ENCODE assay signal across 1 cellular context in genomic region chr9:34203275-34204010, GRCh38.
TF ChIP-seq lines count a peak whose summit lies in the region.

No MANE protein-coding gene starts in this region.

TF ChIP-seq in HEK293, 187 proteins besides CTCF, POLR2A, EP300 and RAD21 (continued from another document):
- TF ChIP-seq, protein P1, sequence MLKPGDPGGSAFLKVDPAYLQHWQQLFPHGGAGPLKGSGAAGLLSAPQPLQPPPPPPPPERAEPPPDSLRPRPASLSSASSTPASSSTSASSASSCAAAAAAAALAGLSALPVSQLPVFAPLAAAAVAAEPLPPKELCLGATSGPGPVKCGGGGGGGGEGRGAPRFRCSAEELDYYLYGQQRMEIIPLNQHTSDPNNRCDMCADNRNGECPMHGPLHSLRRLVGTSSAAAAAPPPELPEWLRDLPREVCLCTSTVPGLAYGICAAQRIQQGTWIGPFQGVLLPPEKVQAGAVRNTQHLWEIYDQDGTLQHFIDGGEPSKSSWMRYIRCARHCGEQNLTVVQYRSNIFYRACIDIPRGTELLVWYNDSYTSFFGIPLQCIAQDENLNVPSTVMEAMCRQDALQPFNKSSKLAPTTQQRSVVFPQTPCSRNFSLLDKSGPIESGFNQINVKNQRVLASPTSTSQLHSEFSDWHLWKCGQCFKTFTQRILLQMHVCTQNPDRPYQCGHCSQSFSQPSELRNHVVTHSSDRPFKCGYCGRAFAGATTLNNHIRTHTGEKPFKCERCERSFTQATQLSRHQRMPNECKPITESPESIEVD (tag by site-specific recombination; IDR thresholded peaks at IDR 0.05), result peak; percentile 52
